In genomic region chr2:149739171-149739879, GRCh38 we compare ENCODE assay signal across 1 cellular context.
TF ChIP-seq lines count a peak whose summit lies in the region.

No MANE protein-coding gene starts in this region.

TF ChIP-seq in IMR-90, 13 proteins besides CTCF, POLR2A, EP300 and RAD21:
- no peak for TF ChIP-seq MXI1 (IDR thresholded peaks at IDR 0.05; ENCODE audit: borderline replicate concordance, low read depth, low read length)
- no peak for TF ChIP-seq NFE2L2 (IDR thresholded peaks at IDR 0.05; ENCODE audit: low read depth, low read length)
- no peak for TF ChIP-seq MAZ (IDR thresholded peaks at IDR 0.05; ENCODE audit: borderline replicate concordance, low read depth, low read length)
- no peak for TF ChIP-seq CEBPB (IDR thresholded peaks at IDR 0.05; ENCODE audit: low read depth, low read length)
- no peak for TF ChIP-seq SMC3 (IDR thresholded peaks at IDR 0.05; ENCODE audit: low read depth, low read length)
- no peak for TF ChIP-seq RCOR1 (IDR thresholded peaks at IDR 0.05; ENCODE audit: insufficient replicate concordance, low read length)
- TF ChIP-seq MAFK (IDR thresholded peaks at IDR 0.05; ENCODE audit: low read depth, low read length) = no peak
- TF ChIP-seq RFX5 (IDR thresholded peaks at IDR 0.05; ENCODE audit: low read depth, low read length) = no peak
- no peak for TF ChIP-seq FOS (IDR thresholded peaks at IDR 0.05; ENCODE audit: low read depth, low read length)
- no peak for TF ChIP-seq USF2 (IDR thresholded peaks at IDR 0.05; ENCODE audit: low read depth, low read length)
- TF ChIP-seq CHD1 (IDR thresholded peaks at IDR 0.05; ENCODE audit: low read depth, low read length) = no peak
- no peak for TF ChIP-seq BHLHE40 (IDR thresholded peaks at IDR 0.05; ENCODE audit: low read depth, low read length)
- no peak for TF ChIP-seq ELK1 (IDR thresholded peaks at IDR 0.05; ENCODE audit: borderline replicate concordance, low read depth, low read length)
